15 cellular contexts compared by ENCODE assay signal in the genomic region with DNA sequence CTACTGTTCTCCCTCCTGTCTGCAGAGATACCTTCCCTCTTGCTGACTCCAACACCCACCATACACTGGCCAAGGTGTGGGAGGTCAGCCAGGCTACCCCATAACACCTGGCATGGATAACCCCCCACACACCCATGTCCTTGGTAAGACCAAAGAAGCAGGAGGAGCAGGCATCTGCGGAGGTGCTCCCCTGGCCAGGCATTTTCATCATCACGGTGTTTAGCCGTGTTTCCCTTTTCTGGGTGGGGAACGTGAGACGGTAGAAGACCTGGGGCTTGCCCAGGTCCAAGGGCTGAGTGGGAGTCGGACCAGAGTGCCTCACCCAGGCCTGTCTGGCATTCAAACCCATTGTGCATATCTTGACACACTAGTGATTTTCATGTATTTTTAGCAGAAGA.
DNase-seq lines count a peak whose midpoint lies in the region; ATAC-seq, FAIRE-seq and TF ChIP-seq lines count a peak whose summit lies in the region.
"Had no signal": no experiment of that assay in that cellular context is flagged by ENCODE, and none has a peak within 500 bp of the region (broad histone marks: within the 10 kb centered on the region; RNA-seq: fewer than 3 reads in every experiment).

No MANE protein-coding gene starts in this region.

- H3K4me3 ChIP-seq in adrenal gland: no peak overlapping the region
- H3K4me3 ChIP-seq in ovary: no peak overlapping the region
- H3K4me3 ChIP-seq: gastroesophageal sphincter had no signal

- peak; percentile 98 for FAIRE-seq in GM12892 (lab: Jason Lieb, UNC)

- TF ChIP-seq CTCF in adrenal gland (IDR thresholded peaks at IDR 0.05): no peak
- no peak for TF ChIP-seq CTCF in ovary (IDR thresholded peaks at IDR 0.05)

- no peak for TF ChIP-seq POLR2A in GM12892 (IDR thresholded peaks at IDR 0.05; ENCODE audit: low read depth, low read length)
- TF ChIP-seq POLR2A in adrenal gland (IDR thresholded peaks at IDR 0.05): no peak
- TF ChIP-seq POLR2A in ovary (IDR thresholded peaks at IDR 0.05): no peak

- H3K27ac ChIP-seq in adrenal gland (no peak overlapping the region), ovary (no peak overlapping the region)

- no peak for DNase-seq in GM12892 (ENCODE audit: insufficient read length)
- DNase-seq in adrenal gland: peak in 4 of 7 donors; percentile 8 to 18 (median 9)
- DNase-seq in ovary: peak in 3 of 5 donors; percentile 5 to 11 (median 11)
- DNase-seq in NCI-H146 (lab: John Stamatoyannopoulos, UW): no peak
- DNase-seq in OCI-M2 (lab: John Stamatoyannopoulos, UW; ENCODE audit: unreplicated experiment): no peak
- no peak for DNase-seq in DMS114 treated with DMSO at 0.1 percent for 48 hours (lab: John Stamatoyannopoulos, UW; ENCODE audit: unreplicated experiment)
- DNase-seq: anterior cingulate cortex; effector CD8-positive, alpha-beta T cell; KBM-7; NCI-H2107; stimulated activated CD4-positive, alpha-beta T cell treated with anti-CD3 and anti-CD28 coated beads, Interleukin-12 subunit alpha, Interleukin-12 subunit beta, amount 100 ng/mL, for 4 hours; T-helper 1 cell had no signal

- H3K36me3 ChIP-seq in adrenal gland (replicated peaks in 1 of 2) (no peaks in the 10 kb centered on the region), ovary (no peaks in the 10 kb centered on the region)

- H3K27me3 ChIP-seq in adrenal gland (no peaks in the 10 kb centered on the region), ovary (no peaks in the 10 kb centered on the region)
- H3K27me3 ChIP-seq: gastroesophageal sphincter had no signal

- H3K4me1 ChIP-seq in adrenal gland (replicated peaks in 1 of 2): peaks cover 0 to 6% of the 10 kb centered on the region in 2 donors
- peaks cover 9% of the 10 kb centered on the region for H3K4me1 ChIP-seq in ovary (ENCODE audit: insufficient read depth)

- H3K9me3 ChIP-seq in adrenal gland (replicated peaks in 1 of 3) (no peaks in the 10 kb centered on the region), ovary (no peaks in the 10 kb centered on the region)
- H3K9me3 ChIP-seq: gastroesophageal sphincter had no signal

- no peak for TF ChIP-seq EP300 in ovary (IDR thresholded peaks at IDR 0.05)

- ATAC-seq in GM21526 (IDR thresholded peaks at IDR 0.05; ENCODE audit: low FRiP score, unreplicated experiment) (peak; percentile 5), HG03159 (IDR thresholded peaks at IDR 0.05; ENCODE audit: unreplicated experiment) (no peak)
- ATAC-seq: gastroesophageal sphincter had no signal

- intact Hi-C loops in adrenal gland (cut with DNase I): no loop called here
- intact Hi-C loops in ovary (cut with DNase I): no loop called here

- WGBS in adrenal gland, 4 donors: 91 to 100% (median 96%) methylated on average over 6 of the region's 6 CpGs
- 92 to 93% (median 92%) methylated on average over 6 of the region's 6 CpGs for WGBS in ovary, 3 donors

Comparison
In these comparisons a context has a peak if more than half of its experiments do, and no peak if none do; other contexts are left out.
1. DNase-seq: peak in adrenal gland (4 of 7) and ovary (3 of 5); none in GM12892 (single experiment), NCI-H146 (single experiment), OCI-M2 (single experiment) and DMS114 treated with DMSO at 0.1 percent for 48 hours (single experiment).